Comparison of ENCODE assay signal across 9 cellular contexts in genomic region chr15:101206173-101206572, GRCh38. TPM values are rescaled to one million over a fixed set of nuclear protein-coding genes. Genes with fewer than 3 reads are reported as not detected.
DNase-seq lines count a peak whose midpoint lies in the region; ATAC-seq and TF ChIP-seq lines count a peak whose summit lies in the region.
"Had no signal": no experiment of that assay in that cellular context is flagged by ENCODE, and none has a peak within 500 bp of the region (broad histone marks: within the 10 kb centered on the region; RNA-seq: fewer than 3 reads in every experiment).

No MANE protein-coding gene starts in this region.

- no peak overlapping the region for H3K27ac Mint-ChIP-seq in Caco-2 (ENCODE audit: unreplicated experiment)

- no peak overlapping the region for H3K9ac ChIP-seq in mammary epithelial cell (ENCODE audit: insufficient read depth, low read length)

- POLR2A ChIA-PET in Caco-2 (lab: Charles Lee) = no interaction called here

- no peak overlapping the region for H3K4me2 ChIP-seq in mammary epithelial cell (ENCODE audit: insufficient read depth, low read depth, low read length)

- in situ Hi-C loops in mammary epithelial cell (cut with MboI; ENCODE audit: low sequenced_read_pairs in 2 of 2) = no loop called here

- H3K9me3 Mint-ChIP-seq in activated T-cell treated with anti-CD3 and anti-CD28 coated beads, Interleukin-2, amount 50 U/mL, for 4 hours = no peaks in the 10 kb centered on the region
- no peaks in the 10 kb centered on the region for H3K9me3 Mint-ChIP-seq in Caco-2 (ENCODE audit: unreplicated experiment)

- H3K4me1 Mint-ChIP-seq in activated T-cell treated with anti-CD3 and anti-CD28 coated beads, Interleukin-2, amount 50 U/mL, for 4 hours (ENCODE audit: low read depth) = peaks cover 88% of the 10 kb centered on the region
- peaks cover 4% of the 10 kb centered on the region for H3K4me1 Mint-ChIP-seq in Caco-2 (ENCODE audit: low read depth, unreplicated experiment)

- CTCF ChIA-PET in Caco-2 (lab: Charles Lee) = no interaction called here
- CTCF ChIA-PET in mammary epithelial cell (lab: Charles Lee; ENCODE audit: low non-redundant PET) = no interaction called here

- DNase-seq in NB4 (ENCODE audit: low read depth) (peak; percentile 65), kidney tubule cell (ENCODE audit: low spot score) (peak; percentile 67), Caco-2 (no peak), NCI-H1092 (lab: John Stamatoyannopoulos, UW) (no peak), mammary epithelial cell (no peak)
- DNase-seq in activated T-cell treated with anti-CD3 and anti-CD28 coated beads, Interleukin-2, amount 50 U/mL, for 4 hours = peak; percentile 85
- peak; percentile 65 for DNase-seq in stimulated activated CD8-positive, alpha-beta memory T cell treated with anti-CD3 and anti-CD28 coated beads, Interleukin-7, amount 100 ng/mL, for 24 hours (ENCODE audit: low read depth)
- DNase-seq: WERI-Rb-1 had no signal

- H3K36me3 Mint-ChIP-seq in activated T-cell treated with anti-CD3 and anti-CD28 coated beads, Interleukin-2, amount 50 U/mL, for 4 hours (ENCODE audit: insufficient read depth) = peaks cover 22% of the 10 kb centered on the region
- no peaks in the 10 kb centered on the region for H3K36me3 Mint-ChIP-seq in Caco-2 (ENCODE audit: insufficient read depth, unreplicated experiment)

- TF ChIP-seq POLR2A in NB4 (IDR thresholded peaks at IDR 0.05; ENCODE audit: extremely low read depth, insufficient read length) = no peak

- H3K4me1 ChIP-seq in Caco-2 = 0 out of 2 replicates have a peak, but pooled peaks cover 5% of the 10 kb centered on the region
- peaks cover 17% of the 10 kb centered on the region for H3K4me1 ChIP-seq in mammary epithelial cell (ENCODE audit: insufficient read depth, low read length)

- H3K27ac ChIP-seq in mammary epithelial cell (ENCODE audit: insufficient read depth, low read depth, low read length) = no peak overlapping the region
- H3K27ac ChIP-seq: WERI-Rb-1 had no signal

- dilution Hi-C loops in mammary epithelial cell (cut with HindIII; ENCODE audit: low sequenced_read_pairs) = no loop called here

- 92% methylated on average over 12 of the region's 12 CpGs for WGBS in mammary epithelial cell (ENCODE audit: low coverage, missing lambda C conversion rate)

- no peak for TF ChIP-seq CTCF in NB4 (IDR thresholded peaks at IDR 0.05; ENCODE audit: low read depth, low read length)
- TF ChIP-seq CTCF in Caco-2 (IDR thresholded peaks at IDR 0.05; ENCODE audit: insufficient read depth in 1 of 2, low read depth in 1 of 2, low read length in 1 of 2, severe bottlenecking in 1 of 2, unreplicated experiment in 1 of 2) = no peak
- no peak for TF ChIP-seq CTCF in mammary epithelial cell (conservative IDR thresholded peaks at IDR 0.05 in 1 of 2, IDR thresholded peaks at IDR 0.05 in 1 of 2; ENCODE audit: extremely low read depth in 1 of 2, insufficient read depth in 1 of 2, low read depth in 1 of 2, low read length in 2 of 2)

- H3K36me3 ChIP-seq in Caco-2 (ENCODE audit: control insufficient read depth, insufficient read depth, low read length) = no peaks in the 10 kb centered on the region; the same call in 1 of the 2 replicates
- no peaks in the 10 kb centered on the region for H3K36me3 ChIP-seq in mammary epithelial cell (ENCODE audit: insufficient read depth, low read length)
- H3K36me3 ChIP-seq: WERI-Rb-1 had no signal

- peak; percentile 89 to 94 for ATAC-seq in activated T-cell treated with anti-CD3 and anti-CD28 coated beads, Interleukin-2, amount 50 U/mL, for 4 hours
- ATAC-seq in HG02623 (IDR thresholded peaks at IDR 0.05; ENCODE audit: unreplicated experiment) = no peak

- H3K79me2 ChIP-seq in mammary epithelial cell (ENCODE audit: insufficient read depth, low read length) = peaks cover 96% of the 10 kb centered on the region

- BruUV-seq in Caco-2 (replicated peaks; lab: Mats Ljungman, UMichigan) (no TSS peak), mammary epithelial cell (replicated peaks; lab: Mats Ljungman, UMichigan) (no TSS peak)

- no peak overlapping the region for H2AFZ ChIP-seq in mammary epithelial cell (ENCODE audit: low read depth, low read length)

- H3K27me3 Mint-ChIP-seq in activated T-cell treated with anti-CD3 and anti-CD28 coated beads, Interleukin-2, amount 50 U/mL, for 4 hours (ENCODE audit: low read depth) = no peaks in the 10 kb centered on the region
- no peaks in the 10 kb centered on the region for H3K27me3 Mint-ChIP-seq in Caco-2 (ENCODE audit: insufficient read depth, unreplicated experiment)

- H3K9me3 ChIP-seq in Caco-2 (no peaks in the 10 kb centered on the region), mammary epithelial cell (replicated peaks; ENCODE audit: insufficient read depth, low read length) (no peaks in the 10 kb centered on the region)

- intact Hi-C loops in Caco-2 (cut with micrococcal nuclease; ENCODE audit: unreplicated experiment) = no loop called here
- intact Hi-C loops in mammary epithelial cell (cut with micrococcal nuclease) = no loop called here

- H3K4me3 ChIP-seq in NB4 (ENCODE audit: low read depth, low read length) (no peak overlapping the region), Caco-2 (ENCODE audit: low read depth, low read length) (no peak overlapping the region), mammary epithelial cell (replicated peaks in 1 of 3; ENCODE audit: insufficient read depth in 1 of 3, low read depth in 2 of 3, low read length in 3 of 3) (no peak overlapping the region)

- H4K20me1 ChIP-seq in mammary epithelial cell (ENCODE audit: insufficient read depth, low read length) = no peaks in the 10 kb centered on the region

- no peaks in the 10 kb centered on the region for H3K27me3 ChIP-seq in Caco-2 (replicated peaks; ENCODE audit: control insufficient read depth, insufficient read depth, low read length)
- H3K27me3 ChIP-seq in mammary epithelial cell (ENCODE audit: insufficient read depth, low read length) = no peaks in the 10 kb centered on the region

- H3K4me3 Mint-ChIP-seq in activated T-cell treated with anti-CD3 and anti-CD28 coated beads, Interleukin-2, amount 50 U/mL, for 4 hours = peak overlapping the region; percentile 81
- H3K4me3 Mint-ChIP-seq in Caco-2 (ENCODE audit: unreplicated experiment) = no peak overlapping the region

RNA-seq across cellular contexts. Expression of gene CHSY1, which starts 45.7 kb away (rescaled TPM):
- total RNA-seq in activated T-cell treated with anti-CD3 and anti-CD28 coated beads, Interleukin-2, amount 50 U/mL, for 4 hours = 10 to 100 TPM; 79.7 to 94.4 (median 88.0) TPM
- total RNA-seq in Caco-2 (2022) = 17.5 and 18.7 TPM in 2 replicates
- total RNA-seq in mammary epithelial cell = 10 to 100 TPM; 37.9 to 40.2 TPM
- 30.2 TPM for polyA plus RNA-seq in mammary epithelial cell
- 83.7 TPM for polyA minus RNA-seq in mammary epithelial cell

Comparison
In these comparisons a context has a peak if more than half of its experiments do, and no peak if none do; other contexts are left out.
1. DNase-seq: peak in NB4 (single experiment), activated T-cell treated with anti-CD3 and anti-CD28 coated beads, Interleukin-2, amount 50 U/mL, for 4 hours (single experiment), kidney tubule cell (single experiment) and stimulated activated CD8-positive, alpha-beta memory T cell treated with anti-CD3 and anti-CD28 coated beads, Interleukin-7, amount 100 ng/mL, for 24 hours (single experiment); none in Caco-2 (0 of 2), NCI-H1092 (single experiment) and mammary epithelial cell (single experiment).